ENCODE assay signal across 18 cellular contexts in genomic region chr18:69635482-69635881, GRCh38.
"Had no signal": no experiment of that assay in that cellular context is flagged by ENCODE, and none has a peak within 500 bp of the region (broad histone marks: within the 10 kb centered on the region; RNA-seq: fewer than 3 reads in every experiment).

No MANE protein-coding gene starts in this region.

- H3K4me2 ChIP-seq: KMS-11, PC-9 had no signal

- H3K9me3 ChIP-seq: Peyer's patch, SJSA1 had no signal

- H3K27me3 ChIP-seq: Peyer's patch had no signal

- H2AFZ ChIP-seq: PC-9 had no signal

- H3K36me3 ChIP-seq: Peyer's patch, SJSA1 had no signal

- H3K4me1 ChIP-seq: Peyer's patch, SJSA1 had no signal

- H3K27ac ChIP-seq: KMS-11, PC-9, Peyer's patch, SJSA1, SK-N-MC had no signal

- DNase-seq: IMR-90; Kasumi-1; MM.1S; NCI-H1436; NCI-H2171 treated with DMSO at 0.1 percent for 48 hours; NCI-H446 treated with DMSO at 0.1 percent for 48 hours; NCI-H526; NCI-H82; NK-92 treated with Interleukin-12 subunit alpha and Interleukin-12 subunit beta, amount 100 ng/mL, for 24 hours; OCI-M1; PC-9; Peyer's patch; Right ventricle myocardium superior; SIG-M5 had no signal

- ATAC-seq: K562 had no signal

- H3K4me3 ChIP-seq: K562, PC-9, Peyer's patch, SJSA1, SK-N-MC had no signal

- H3K9ac ChIP-seq: KMS-11 had no signal
